Comparison of ENCODE assay signal across 7 cellular contexts in genomic region chr1:27153927-27154358, GRCh38. TPM values are rescaled to one million over a fixed set of nuclear protein-coding genes. Genes with fewer than 3 reads are reported as not detected.
DNase-seq lines count a peak whose midpoint lies in the region; ATAC-seq and TF ChIP-seq lines count a peak whose summit lies in the region.

No MANE protein-coding gene starts in this region.

- peaks cover 4% of the 10 kb centered on the region; the same call in 1 of the 2 replicates for H3K36me3 Mint-ChIP-seq in HFFc6 (ENCODE audit: low read depth)
- peaks cover 4% of the 10 kb centered on the region for H3K36me3 Mint-ChIP-seq in activated CD8-positive, alpha-beta T cell treated with anti-CD3 and anti-CD28 coated beads, Interleukin-2, amount 10 ng/mL, durations not matched to agents 7 days and 5 days (ENCODE audit: low read depth)
- peaks cover 0 to 3% (median 0%) of the 10 kb centered on the region in 3 donors for H3K36me3 Mint-ChIP-seq in immature natural killer cell

- POLR2A ChIA-PET in activated CD8-positive, alpha-beta T cell treated with anti-CD3 and anti-CD28 coated beads, Interleukin-2, amount 10 ng/mL, durations not matched to agents 7 days and 5 days (lab: Charles Lee) = interaction anchor here (0.7 to 3.6 kb wide), 16 partner anchors 8 to 126 kb away, joined by 3 to 50 read pairs (median 7); no protein-coding TSS in a partner anchor

- H3K27me3 Mint-ChIP-seq in HFFc6 (ENCODE audit: insufficient read depth) = peaks cover 2% of the 10 kb centered on the region; the same call in 1 of the 2 replicates
- no peaks in the 10 kb centered on the region for H3K27me3 Mint-ChIP-seq in activated CD8-positive, alpha-beta T cell treated with anti-CD3 and anti-CD28 coated beads, Interleukin-2, amount 10 ng/mL, durations not matched to agents 7 days and 5 days (ENCODE audit: low read depth)
- peaks cover 0 to 9% (median 0%) of the 10 kb centered on the region in 3 donors for H3K27me3 Mint-ChIP-seq in immature natural killer cell (ENCODE audit: low read depth in 3 of 3)

- TF ChIP-seq CTCF in HFFc6 (IDR thresholded peaks at IDR 0.05) = no peak

- TF ChIP-seq POLR2A in GM18505 (IDR thresholded peaks at IDR 0.05; ENCODE audit: borderline replicate concordance, extremely low read depth, insufficient read depth, insufficient read length) = no peak

- H3K27ac Mint-ChIP-seq in HFFc6 (peak overlapping the region; percentile 77), immature natural killer cell (peak overlapping the region; percentile 78 to 98 (median 84))
- peak overlapping the region; percentile 85 for H3K27ac Mint-ChIP-seq in activated CD8-positive, alpha-beta T cell treated with anti-CD3 and anti-CD28 coated beads, Interleukin-2, amount 10 ng/mL, durations not matched to agents 7 days and 5 days

- no peak for DNase-seq in HFFc6
- no peak for DNase-seq in activated CD8-positive, alpha-beta T cell treated with anti-CD3 and anti-CD28 coated beads, Interleukin-2, amount 10 ng/mL, durations not matched to agents 7 days and 5 days
- no peak for DNase-seq in immature natural killer cell
- DNase-seq in stimulated activated naive CD8-positive, alpha-beta T cell treated with anti-CD3 and anti-CD28 coated beads, Interleukin-15, Interleukin-2, amounts not matched to agents 100 U/mL and 50 U/mL, for 24 hours = peak; percentile 17
- DNase-seq in SHP77 treated with DMSO at 0.1 percent for 48 hours (lab: John Stamatoyannopoulos, UW) = no peak
- no peak for DNase-seq in A172 (ENCODE audit: low spot score)

- H3K9me3 Mint-ChIP-seq in HFFc6 = no peaks in the 10 kb centered on the region; the same call in 1 of the 2 replicates
- H3K9me3 Mint-ChIP-seq in activated CD8-positive, alpha-beta T cell treated with anti-CD3 and anti-CD28 coated beads, Interleukin-2, amount 10 ng/mL, durations not matched to agents 7 days and 5 days (ENCODE audit: insufficient read depth) = no peaks in the 10 kb centered on the region
- no peaks in the 10 kb centered on the region for H3K9me3 Mint-ChIP-seq in immature natural killer cell

- H3K4me3 Mint-ChIP-seq in HFFc6 (peak overlapping the region; percentile 93), immature natural killer cell (peak overlapping the region; percentile 88 to 92 (median 89))
- H3K4me3 Mint-ChIP-seq in activated CD8-positive, alpha-beta T cell treated with anti-CD3 and anti-CD28 coated beads, Interleukin-2, amount 10 ng/mL, durations not matched to agents 7 days and 5 days = peak overlapping the region; percentile 81

- CTCF ChIA-PET in activated CD8-positive, alpha-beta T cell treated with anti-CD3 and anti-CD28 coated beads, Interleukin-2, amount 10 ng/mL, durations not matched to agents 7 days and 5 days (lab: Charles Lee) = interaction anchor here (1.0 to 8.5 kb wide), 7 partner anchors 9 to 142 kb away, joined by 3 to 110 read pairs (median 9); no protein-coding TSS in a partner anchor

- H3K4me1 Mint-ChIP-seq in HFFc6 (ENCODE audit: low read depth) (peaks cover 46% of the 10 kb centered on the region), immature natural killer cell (peaks cover 49 to 64% of the 10 kb centered on the region in 2 donors)
- peaks cover 53% of the 10 kb centered on the region for H3K4me1 Mint-ChIP-seq in activated CD8-positive, alpha-beta T cell treated with anti-CD3 and anti-CD28 coated beads, Interleukin-2, amount 10 ng/mL, durations not matched to agents 7 days and 5 days (ENCODE audit: low read depth)

- ATAC-seq in activated CD8-positive, alpha-beta T cell treated with anti-CD3 and anti-CD28 coated beads, Interleukin-2, amount 10 ng/mL, durations not matched to agents 7 days and 5 days = no peak
- no peak for ATAC-seq in stimulated activated naive CD8-positive, alpha-beta T cell treated with anti-CD3 and anti-CD28 coated beads, Interleukin-15, Interleukin-2, amounts not matched to agents 100 U/mL and 50 U/mL, for 24 hours
- ATAC-seq in GM18505 (IDR thresholded peaks at IDR 0.05; ENCODE audit: unreplicated experiment) = no peak

RNA-seq across cellular contexts. Expression of gene SLC9A1, which starts 1.0 kb away (rescaled TPM):
- total RNA-seq in HFFc6 (2021; fragmentation: NEBNext Ultra II Directional; extraction: Animal tissue kit (Norgen Biotek cat#: 25700)) = 10 to 100 TPM; 37.1 to 51.0 (median 44.7) TPM
- total RNA-seq in activated CD8-positive, alpha-beta T cell treated with anti-CD3 and anti-CD28 coated beads, Interleukin-2, amount 10 ng/mL, durations not matched to agents 7 days and 5 days = 10 to 100 TPM; 28.3 to 29.0 TPM
- polyA plus RNA-seq in immature natural killer cell = 10 to 100 TPM in 1 of 3 donors, 1 to 10 TPM in 2; 3.2 to 17.3 (median 3.7) TPM
- 2.3 and 5.2 TPM in 2 replicates for total RNA-seq in A172 (2014; rRNA removed; shearing (Covaris generic))
